Comparison of ENCODE assay signal across 9 cellular contexts in genomic region chr10:46229144-46229563, GRCh38. TPM values are rescaled to one million over a fixed set of nuclear protein-coding genes. Genes with fewer than 3 reads are reported as not detected.
DNase-seq lines count a peak whose midpoint lies in the region; ATAC-seq lines count a peak whose summit lies in the region.
"Had no signal": no experiment of that assay in that cellular context is flagged by ENCODE, and none has a peak within 500 bp of the region (broad histone marks: within the 10 kb centered on the region; RNA-seq: fewer than 3 reads in every experiment).

No MANE protein-coding gene starts in this region.

- no peaks in the 10 kb centered on the region for H3K27me3 ChIP-seq in MG63

- H3K4me1 Mint-ChIP-seq in activated naive CD4-positive, alpha-beta T cell treated with anti-CD3 and anti-CD28 coated beads, Interleukin-2, amount 10 ng/mL, durations not matched to agents 7 days and 5 days: no peaks in the 10 kb centered on the region

- H3K4me3 Mint-ChIP-seq in activated naive CD4-positive, alpha-beta T cell treated with anti-CD3 and anti-CD28 coated beads, Interleukin-2, amount 10 ng/mL, durations not matched to agents 7 days and 5 days: no peak overlapping the region

- H3K9me3 Mint-ChIP-seq in activated naive CD4-positive, alpha-beta T cell treated with anti-CD3 and anti-CD28 coated beads, Interleukin-2, amount 10 ng/mL, durations not matched to agents 7 days and 5 days: peaks cover 3% of the 10 kb centered on the region

- H3K9me3 ChIP-seq in MG63: no peaks in the 10 kb centered on the region

- no peak for ATAC-seq in HG03159 (IDR thresholded peaks at IDR 0.05; ENCODE audit: unreplicated experiment)
- no peak for ATAC-seq in HG02571 (IDR thresholded peaks at IDR 0.05; ENCODE audit: unreplicated experiment)

- H3K36me3 Mint-ChIP-seq in activated naive CD4-positive, alpha-beta T cell treated with anti-CD3 and anti-CD28 coated beads, Interleukin-2, amount 10 ng/mL, durations not matched to agents 7 days and 5 days: peaks cover 55% of the 10 kb centered on the region

- CTCF ChIA-PET in activated naive CD4-positive, alpha-beta T cell treated with anti-CD3 and anti-CD28 coated beads, Interleukin-2, amount 10 ng/mL, durations not matched to agents 7 days and 5 days (lab: Charles Lee): interaction anchor here (0.7 to 3.9 kb wide), 7 partner anchors 9 to 994 kb away, joined by 3 to 16 read pairs (median 4); no protein-coding TSS in a partner anchor

- DNase-seq in ELF-1 (ENCODE audit: low read depth, low spot score) (peak; percentile 76), Kasumi-1 (lab: John Stamatoyannopoulos, UW) (peak; percentile 67 to 72), kidney tubule cell (ENCODE audit: low spot score) (peak; percentile 25), NCI-H2196 (lab: John Stamatoyannopoulos, UW; ENCODE audit: unreplicated experiment) (no peak), MG63 (no peak)
- peak; percentile 27 for DNase-seq in activated naive CD4-positive, alpha-beta T cell treated with anti-CD3 and anti-CD28 coated beads, Interleukin-2, amount 10 ng/mL, durations not matched to agents 7 days and 5 days

- no peaks in the 10 kb centered on the region for H3K36me3 ChIP-seq in MG63

- no peaks in the 10 kb centered on the region for H3K27me3 Mint-ChIP-seq in activated naive CD4-positive, alpha-beta T cell treated with anti-CD3 and anti-CD28 coated beads, Interleukin-2, amount 10 ng/mL, durations not matched to agents 7 days and 5 days

- no peak overlapping the region for H3K27ac Mint-ChIP-seq in activated naive CD4-positive, alpha-beta T cell treated with anti-CD3 and anti-CD28 coated beads, Interleukin-2, amount 10 ng/mL, durations not matched to agents 7 days and 5 days

- no peak overlapping the region for H3K4me3 ChIP-seq in MG63

RNA-seq across cellular contexts. Expression of gene ANTXRL, which starts 57.6 kb away (rescaled TPM):
- total RNA-seq in MG63 (2014; rRNA removed; shearing (Covaris generic); ENCODE audit: low replicate concordance): not detected in 2 replicates
- total RNA-seq: mononuclear cell had no signal

Comparison
In these comparisons a context has a peak if more than half of its experiments do, and no peak if none do; other contexts are left out.
1. DNase-seq: peak in ELF-1 (single experiment), Kasumi-1 (2 of 2), activated naive CD4-positive, alpha-beta T cell treated with anti-CD3 and anti-CD28 coated beads, Interleukin-2, amount 10 ng/mL, durations not matched to agents 7 days and 5 days (single experiment) and kidney tubule cell (single experiment); none in NCI-H2196 (single experiment) and MG63 (single experiment).